16 cellular contexts compared by ENCODE assay signal in genomic region chr3:99951701-99952100, GRCh38.
"Had no signal": no experiment of that assay in that cellular context is flagged by ENCODE, and none has a peak within 500 bp of the region (broad histone marks: within the 10 kb centered on the region; RNA-seq: fewer than 3 reads in every experiment).

No MANE protein-coding gene starts in this region.

- H3K27me3 Mint-ChIP-seq: activated CD4-positive, alpha-beta T cell treated with anti-CD3 and anti-CD28 coated beads for 36 hours; activated naive CD4-positive, alpha-beta T cell treated with anti-CD3 and anti-CD28 coated beads, Interleukin-2, amount 50 U/mL, for 24 hours; dendritic cell treated with granulocyte-macrophage colony-stimulating factor and Interleukin-4, amounts not matched to agents 40 ng/mL and 50 ng/mL, for 4 days; memory B cell; naive thymus-derived CD8-positive, alpha-beta T cell had no signal

- H3K4me3 Mint-ChIP-seq: activated CD4-positive, alpha-beta T cell treated with anti-CD3 and anti-CD28 coated beads for 36 hours; activated naive CD4-positive, alpha-beta T cell treated with anti-CD3 and anti-CD28 coated beads, Interleukin-2, amount 50 U/mL, for 24 hours; dendritic cell treated with granulocyte-macrophage colony-stimulating factor and Interleukin-4, amounts not matched to agents 40 ng/mL and 50 ng/mL, for 4 days; memory B cell; naive thymus-derived CD8-positive, alpha-beta T cell; T-helper 2 cell treated with Interferon-gamma antibody and Interleukin-4, amounts not matched to agents 5 μg/mL and 100 μg/mL, for 36 hours had no signal

- H3K4me3 ChIP-seq: esophagus muscularis mucosa, tibial artery had no signal

- H3K36me3 ChIP-seq: esophagus muscularis mucosa, tibial artery had no signal

- H3K9me3 ChIP-seq: esophagus muscularis mucosa, tibial artery had no signal

- DNase-seq: activated CD4-positive, alpha-beta T cell treated with anti-CD3 and anti-CD28 coated beads for 36 hours; activated CD4-positive, alpha-beta T cell treated with anti-CD3 and anti-CD28 coated beads, Interleukin-2, amount 50 U/mL, for 48 hours; activated gamma-delta T cell; cerebellar nuclear complex; effector CD8-positive, alpha-beta T cell; left ventricle myocardium superior; naive thymus-derived CD8-positive, alpha-beta T cell; stimulated activated naive CD8-positive, alpha-beta T cell treated with anti-CD3 and anti-CD28 coated beads, Interleukin-15, Interleukin-2, amounts not matched to agents 100 U/mL and 50 U/mL, for 24 hours; substantia nigra; tibial artery had no signal

- H3K4me1 Mint-ChIP-seq: activated CD4-positive, alpha-beta T cell treated with anti-CD3 and anti-CD28 coated beads for 36 hours; activated naive CD4-positive, alpha-beta T cell treated with anti-CD3 and anti-CD28 coated beads, Interleukin-2, amount 50 U/mL, for 24 hours had no signal

- H3K27ac Mint-ChIP-seq: activated CD4-positive, alpha-beta T cell treated with anti-CD3 and anti-CD28 coated beads for 36 hours; activated naive CD4-positive, alpha-beta T cell treated with anti-CD3 and anti-CD28 coated beads, Interleukin-2, amount 50 U/mL, for 24 hours; dendritic cell treated with granulocyte-macrophage colony-stimulating factor and Interleukin-4, amounts not matched to agents 40 ng/mL and 50 ng/mL, for 4 days; memory B cell; naive thymus-derived CD8-positive, alpha-beta T cell; T-helper 2 cell treated with Interferon-gamma antibody and Interleukin-4, amounts not matched to agents 5 μg/mL and 100 μg/mL, for 36 hours had no signal

- H2AFZ ChIP-seq: parathyroid adenoma had no signal

- H3K36me3 Mint-ChIP-seq: activated naive CD4-positive, alpha-beta T cell treated with anti-CD3 and anti-CD28 coated beads, Interleukin-2, amount 50 U/mL, for 24 hours had no signal

- H3K27me3 ChIP-seq: esophagus muscularis mucosa, tibial artery had no signal

- H3K9me3 Mint-ChIP-seq: activated naive CD4-positive, alpha-beta T cell treated with anti-CD3 and anti-CD28 coated beads, Interleukin-2, amount 50 U/mL, for 24 hours; dendritic cell treated with granulocyte-macrophage colony-stimulating factor and Interleukin-4, amounts not matched to agents 40 ng/mL and 50 ng/mL, for 4 days; memory B cell; naive thymus-derived CD8-positive, alpha-beta T cell; T-helper 2 cell treated with Interferon-gamma antibody and Interleukin-4, amounts not matched to agents 5 μg/mL and 100 μg/mL, for 36 hours had no signal

- ATAC-seq: activated CD4-positive, alpha-beta T cell treated with anti-CD3 and anti-CD28 coated beads for 36 hours; left ventricle myocardium superior; naive thymus-derived CD8-positive, alpha-beta T cell; stimulated activated naive CD8-positive, alpha-beta T cell treated with anti-CD3 and anti-CD28 coated beads, Interleukin-15, Interleukin-2, amounts not matched to agents 100 U/mL and 50 U/mL, for 24 hours had no signal

- H3K79me2 ChIP-seq: parathyroid adenoma had no signal

- H3K9ac ChIP-seq: parathyroid adenoma had no signal

- H3K27ac ChIP-seq: esophagus muscularis mucosa, parathyroid adenoma had no signal
